19 cellular contexts compared by ENCODE assay signal in genomic region chr4:155042014-155042413, GRCh38.
"Had no signal": no experiment of that assay in that cellular context is flagged by ENCODE, and none has a peak within 500 bp of the region (broad histone marks: within the 10 kb centered on the region; RNA-seq: fewer than 3 reads in every experiment).

No MANE protein-coding gene starts in this region.

- ATAC-seq: activated naive CD4-positive, alpha-beta T cell treated with anti-CD3 and anti-CD28 coated beads, Interleukin-2, amount 50 U/mL, for 72 hours; activated T-helper 17 cell treated with anti-CD3 and anti-CD28 coated beads, Interleukin-2, amount 50 U/mL, for 72 hours had no signal

- H3K36me3 ChIP-seq: neutrophil, ovary, prostate gland, spleen, upper lobe of left lung had no signal

- H3K4me1 ChIP-seq: prostate gland, spleen, upper lobe of left lung had no signal

- H3K9me3 ChIP-seq: neutrophil, ovary, prostate gland, upper lobe of left lung had no signal

- H3K27me3 ChIP-seq: neutrophil, ovary, spleen, upper lobe of left lung had no signal

- H3K27ac ChIP-seq: epithelial cell of prostate, neutrophil, ovary, spleen, upper lobe of left lung had no signal

- DNase-seq: activated CD4-positive, alpha-beta T cell treated with anti-CD3 and anti-CD28 coated beads, Interleukin-2, amount 50 U/mL, for 1 hour; activated CD4-positive, CD25-positive, alpha-beta regulatory T cell treated with anti-CD3 and anti-CD28 coated beads, Interleukin-2, amount 50 U/mL, for 72 hours; activated T-cell treated with anti-CD3 and anti-CD28 coated beads, Interleukin-2, amount 50 U/mL, for 1 hour; cerebellar nuclear complex; cortex of kidney; endodermal cell; glutamatergic neuron; hypothalamus; ovary; spleen; stimulated activated CD4-positive, alpha-beta T cell treated with anti-CD3 and anti-CD28 coated beads, Interleukin-4, amount 100 ng/mL, for 1 hour; stimulated activated naive CD4-positive, alpha-beta T cell treated with Interleukin-2 at 50 U/mL for 16 hours; T-helper 9 cell; upper lobe of left lung had no signal

- H3K4me3 ChIP-seq: ovary, prostate gland, spleen, upper lobe of left lung had no signal
